ENCODE assay signal across 10 cellular contexts in genomic region chr6:33273129-33273923, GRCh38. TPM values are rescaled to one million over a fixed set of nuclear protein-coding genes. Genes with fewer than 3 reads are reported as not detected.
DNase-seq lines count a peak whose midpoint lies in the region; ATAC-seq, FAIRE-seq and TF ChIP-seq lines count a peak whose summit lies in the region.
"Had no signal": no experiment of that assay in that cellular context is flagged by ENCODE, and none has a peak within 500 bp of the region (broad histone marks: within the 10 kb centered on the region; RNA-seq: fewer than 3 reads in every experiment).

No MANE protein-coding gene starts in this region.

- no peaks in the 10 kb centered on the region for H3K9me3 Mint-ChIP-seq in CD4-positive, CD25-positive, alpha-beta regulatory T cell
- no peaks in the 10 kb centered on the region for H3K9me3 Mint-ChIP-seq in natural killer cell treated with Interleukin-12 subunit alpha and Interleukin-12 subunit beta and Interleukin-15 and Interleukin-18, amount 100 ng/mL, for 72 hours

- TF ChIP-seq CTCF in LNCaP clone FGC (IDR thresholded peaks at IDR 0.05; ENCODE audit: control insufficient read depth, extremely low read depth, insufficient read depth) (no peak), coronary artery (IDR thresholded peaks at IDR 0.05) (no peak)

- H3K9me3 ChIP-seq in CD4-positive, CD25-positive, alpha-beta regulatory T cell (ENCODE audit: control insufficient read depth in 2 of 2, low read length in 2 of 2) = no peaks in the 10 kb centered on the region

- H3K27ac ChIP-seq in CD4-positive, CD25-positive, alpha-beta regulatory T cell (ENCODE audit: insufficient read depth, low read length, poor library complexity, severe bottlenecking) = peak overlapping the region; percentile 90
- no peak overlapping the region for H3K27ac ChIP-seq in coronary artery

- H3K36me3 ChIP-seq in CD4-positive, CD25-positive, alpha-beta regulatory T cell (ENCODE audit: control insufficient read depth, insufficient read depth, low read length) = peaks cover 37% of the 10 kb centered on the region

- peak overlapping the region; percentile 44 to 100 (median 99) for H3K27ac Mint-ChIP-seq in CD4-positive, CD25-positive, alpha-beta regulatory T cell
- peak overlapping the region; percentile 97 to 99 for H3K27ac Mint-ChIP-seq in natural killer cell treated with Interleukin-12 subunit alpha and Interleukin-12 subunit beta and Interleukin-15 and Interleukin-18, amount 100 ng/mL, for 72 hours

- no peak for ATAC-seq in CD4-positive, CD25-positive, alpha-beta regulatory T cell (ENCODE audit: low read depth in 2 of 2)
- no peak for ATAC-seq in natural killer cell treated with Interleukin-12 subunit alpha and Interleukin-12 subunit beta and Interleukin-15 and Interleukin-18, amount 100 ng/mL, for 72 hours
- no peak for ATAC-seq in GM21390 (IDR thresholded peaks at IDR 0.05; ENCODE audit: unreplicated experiment)

- peak overlapping the region; percentile 94 to 100 (median 98) for H3K4me3 Mint-ChIP-seq in CD4-positive, CD25-positive, alpha-beta regulatory T cell
- peak overlapping the region; percentile 95 for H3K4me3 Mint-ChIP-seq in natural killer cell treated with Interleukin-12 subunit alpha and Interleukin-12 subunit beta and Interleukin-15 and Interleukin-18, amount 100 ng/mL, for 72 hours

- DNase-seq in CD4-positive, CD25-positive, alpha-beta regulatory T cell = no peak
- DNase-seq in LNCaP clone FGC (ENCODE audit: low read depth) (no peak), coronary artery (ENCODE audit: low spot score) (no peak), urothelium cell line (ENCODE audit: low spot score) (no peak), GM19239 (ENCODE audit: insufficient read length, low spot score) (no peak), NCI-H2029 treated with DMSO at 0.1 percent for 48 hours (lab: John Stamatoyannopoulos, UW) (no peak)
- no peak for DNase-seq in natural killer cell treated with Interleukin-12 subunit alpha and Interleukin-12 subunit beta and Interleukin-15 and Interleukin-18, amount 100 ng/mL, for 72 hours (ENCODE audit: low spot score)
- DNase-seq: NCI-H446 had no signal

- no peaks in the 10 kb centered on the region for H3K27me3 ChIP-seq in CD4-positive, CD25-positive, alpha-beta regulatory T cell (ENCODE audit: control insufficient read depth, insufficient read depth, low read length)

- peaks cover 29% of the 10 kb centered on the region for H3K36me3 Mint-ChIP-seq in CD4-positive, CD25-positive, alpha-beta regulatory T cell
- H3K36me3 Mint-ChIP-seq in natural killer cell treated with Interleukin-12 subunit alpha and Interleukin-12 subunit beta and Interleukin-15 and Interleukin-18, amount 100 ng/mL, for 72 hours = peaks cover 40% of the 10 kb centered on the region

- peaks cover 67% of the 10 kb centered on the region for H3K4me1 ChIP-seq in CD4-positive, CD25-positive, alpha-beta regulatory T cell (ENCODE audit: control insufficient read depth, insufficient read depth, low read length, poor library complexity, severe bottlenecking)

- H3K4me1 Mint-ChIP-seq in CD4-positive, CD25-positive, alpha-beta regulatory T cell = peaks cover 5 to 77% (median 40%) of the 10 kb centered on the region in 4 donors
- peaks cover 52 to 72% of the 10 kb centered on the region in 2 donors for H3K4me1 Mint-ChIP-seq in natural killer cell treated with Interleukin-12 subunit alpha and Interleukin-12 subunit beta and Interleukin-15 and Interleukin-18, amount 100 ng/mL, for 72 hours (ENCODE audit: low read depth in 2 of 2)

- FAIRE-seq in urothelium cell line (lab: Jason Lieb, UNC) (no peak), GM19239 (lab: Jason Lieb, UNC) (no peak)
- FAIRE-seq: endometrium had no signal

- H3K27me3 Mint-ChIP-seq in CD4-positive, CD25-positive, alpha-beta regulatory T cell = no peaks in the 10 kb centered on the region
- H3K27me3 Mint-ChIP-seq in natural killer cell treated with Interleukin-12 subunit alpha and Interleukin-12 subunit beta and Interleukin-15 and Interleukin-18, amount 100 ng/mL, for 72 hours = no peaks in the 10 kb centered on the region

- H3K4me3 ChIP-seq in CD4-positive, CD25-positive, alpha-beta regulatory T cell (ENCODE audit: low read depth, low read length) = peak overlapping the region; percentile 96
- peak overlapping the region; percentile 89 for H3K4me3 ChIP-seq in LNCaP clone FGC (ENCODE audit: low read depth, low read length)
- peak overlapping the region; percentile 90 for H3K4me3 ChIP-seq in coronary artery

RNA-seq across cellular contexts. Expression of gene RPS18, which starts 1.5 kb away (rescaled TPM):
- 2,198 TPM for total RNA-seq in CD4-positive, CD25-positive, alpha-beta regulatory T cell
- over 10,000 TPM in 1 of 4 donors, 1,000 to 10,000 TPM in 3; 7,008 to 10,525 (median 8,528) TPM for polyA plus RNA-seq in CD4-positive, CD25-positive, alpha-beta regulatory T cell
- total RNA-seq in natural killer cell treated with Interleukin-12 subunit alpha and Interleukin-12 subunit beta and Interleukin-15 and Interleukin-18, amount 100 ng/mL, for 72 hours = 1,000 to 10,000 TPM; 1,431 to 1,446 TPM

RNA-seq across cellular contexts. Expression of gene VPS52, which starts 1.6 kb away (rescaled TPM):
- 70.6 TPM for total RNA-seq in CD4-positive, CD25-positive, alpha-beta regulatory T cell
- 10 to 100 TPM; 12.4 to 17.4 (median 15.0) TPM for polyA plus RNA-seq in CD4-positive, CD25-positive, alpha-beta regulatory T cell
- total RNA-seq in natural killer cell treated with Interleukin-12 subunit alpha and Interleukin-12 subunit beta and Interleukin-15 and Interleukin-18, amount 100 ng/mL, for 72 hours = 10 to 100 TPM; 48.6 to 76.5 TPM

RNA-seq across cellular contexts. Expression of gene B3GALT4, which starts 3.6 kb away (rescaled TPM):
- 17.5 TPM for total RNA-seq in CD4-positive, CD25-positive, alpha-beta regulatory T cell
- 10 to 100 TPM; 27.5 to 35.9 (median 31.2) TPM for polyA plus RNA-seq in CD4-positive, CD25-positive, alpha-beta regulatory T cell
- 10 to 100 TPM; 10.1 to 11.2 TPM for total RNA-seq in natural killer cell treated with Interleukin-12 subunit alpha and Interleukin-12 subunit beta and Interleukin-15 and Interleukin-18, amount 100 ng/mL, for 72 hours

RNA-seq across cellular contexts. Expression of gene WDR46, which starts 15.7 kb away (rescaled TPM):
- 31.5 TPM for total RNA-seq in CD4-positive, CD25-positive, alpha-beta regulatory T cell
- polyA plus RNA-seq in CD4-positive, CD25-positive, alpha-beta regulatory T cell = 10 to 100 TPM; 50.6 to 54.0 (median 52.0) TPM
- 100 to 1,000 TPM in 1 of 2 donors, 10 to 100 TPM in 1; 81.8 to 148 TPM for total RNA-seq in natural killer cell treated with Interleukin-12 subunit alpha and Interleukin-12 subunit beta and Interleukin-15 and Interleukin-18, amount 100 ng/mL, for 72 hours

RNA-seq across cellular contexts. Expression of gene PFDN6, which starts 16.1 kb away (rescaled TPM):
- 20.0 TPM for total RNA-seq in CD4-positive, CD25-positive, alpha-beta regulatory T cell
- 10 to 100 TPM; 33.7 to 47.0 (median 38.4) TPM for polyA plus RNA-seq in CD4-positive, CD25-positive, alpha-beta regulatory T cell
- 10 to 100 TPM; 72.0 to 76.8 TPM for total RNA-seq in natural killer cell treated with Interleukin-12 subunit alpha and Interleukin-12 subunit beta and Interleukin-15 and Interleukin-18, amount 100 ng/mL, for 72 hours
